ENCODE assay signal across 10 cellular contexts in genomic region chr9:20570756-20571155, GRCh38. TPM values are rescaled to one million over a fixed set of nuclear protein-coding genes. Genes with fewer than 3 reads are reported as not detected.
DNase-seq lines count a peak whose midpoint lies in the region; ATAC-seq and TF ChIP-seq lines count a peak whose summit lies in the region.
"Had no signal": no experiment of that assay in that cellular context is flagged by ENCODE, and none has a peak within 500 bp of the region (broad histone marks: within the 10 kb centered on the region; RNA-seq: fewer than 3 reads in every experiment).

No MANE protein-coding gene starts in this region.

- 0 out of 2 replicates have a peak overlapping the region, but pooled peaks have one; percentile 16 for H3K4me3 ChIP-seq in PC-3 (ENCODE audit: low read length)
- no peak overlapping the region for H3K4me3 ChIP-seq in WERI-Rb-1 (ENCODE audit: low read depth, low read length)

- H3K27me3 ChIP-seq in PC-3 (ENCODE audit: low read length) (no peaks in the 10 kb centered on the region), WERI-Rb-1 (ENCODE audit: insufficient read depth, low read depth, severe bottlenecking) (no peaks in the 10 kb centered on the region)

- H3K27ac ChIP-seq in PC-3 (ENCODE audit: low read length), result peak overlapping the region; percentile 57
- no peak overlapping the region for H3K27ac ChIP-seq in WERI-Rb-1

- no peaks in the 10 kb centered on the region for H3K36me3 ChIP-seq in PC-3 (ENCODE audit: low read depth, low read length)
- no peaks in the 10 kb centered on the region for H3K36me3 ChIP-seq in WERI-Rb-1

- intact Hi-C loops in PC-3 (cut with micrococcal nuclease) (loop anchor here (1.0 kb wide), 1 partner anchor 49 kb away; no protein-coding TSS in a partner anchor), posterior cingulate gyrus (cut with DNase I) (no loop called here)

- H3K4me2 ChIP-seq in PC-3 (ENCODE audit: low read length), result peak overlapping the region; percentile 72

- no peaks in the 10 kb centered on the region for H3F3A ChIP-seq in PC-3 (ENCODE audit: low read length, unreplicated experiment)

- CTCF ChIA-PET in PC-3 (lab: Charles Lee), result no interaction called here

- no peaks in the 10 kb centered on the region for H4K20me1 ChIP-seq in PC-3 (ENCODE audit: low read length)

- no TSS peak for BruUV-seq in PC-3 (replicated peaks; lab: Mats Ljungman, UMichigan)

- DNase-seq in EL, result peak; percentile 67
- peak; percentile 58 for DNase-seq in PC-3
- DNase-seq in foreskin melanocyte, result peak; percentile 68
- no peak for DNase-seq in posterior cingulate gyrus
- DNase-seq in dermis blood vessel endothelial cell, result no peak
- DNase-seq in NOMO-1 (lab: John Stamatoyannopoulos, UW; ENCODE audit: unreplicated experiment in 2 of 2), result no peak
- no peak for DNase-seq in WERI-Rb-1
- DNase-seq: activated CD4-positive, alpha-beta T cell treated with anti-CD3 and anti-CD28 coated beads, Interleukin-2, amount 10 ng/mL, durations not matched to agents 7 days and 5 days; DND-41 had no signal

- no peaks in the 10 kb centered on the region for H3K9me3 ChIP-seq in PC-3 (ENCODE audit: low read length)
- no peaks in the 10 kb centered on the region for H3K9me3 ChIP-seq in WERI-Rb-1 (ENCODE audit: severe bottlenecking)

- ATAC-seq in GM21576 (IDR thresholded peaks at IDR 0.05; ENCODE audit: unreplicated experiment) (peak; percentile 72), PC-3 (peak; percentile 65)

- no peak overlapping the region for H3K9ac ChIP-seq in PC-3 (ENCODE audit: low read length)

- no peaks in the 10 kb centered on the region for H3K9me2 ChIP-seq in PC-3 (replicated peaks; ENCODE audit: low read length)

- H3K79me2 ChIP-seq in PC-3 (ENCODE audit: low read length), result no peaks in the 10 kb centered on the region

- POLR2A ChIA-PET in PC-3 (lab: Charles Lee; ENCODE audit: unreplicated experiment), result no interaction called here

- no peak overlapping the region for H2AFZ ChIP-seq in PC-3 (ENCODE audit: low read length)

- TF ChIP-seq CTCF in PC-3 (conservative IDR thresholded peaks at IDR 0.05; ENCODE audit: low read depth, low read length) (no peak), WERI-Rb-1 (IDR thresholded peaks at IDR 0.05; ENCODE audit: low read depth, low read length) (no peak)

- peaks cover 29% of the 10 kb centered on the region for H3K4me1 ChIP-seq in PC-3 (ENCODE audit: insufficient read depth, low read length)

RNA-seq across cellular contexts. Expression of gene MLLT3, which starts 51.5 kb away (rescaled TPM):
- total RNA-seq in PC-3 (2014; rRNA removed), result 6.4 and 7.1 TPM in 2 replicates
- total RNA-seq in dermis blood vessel endothelial cell, result 7.3 and 13.8 TPM in 2 replicates

Comparison
In these comparisons a context has a peak if more than half of its experiments do, and no peak if none do; other contexts are left out.
1. DNase-seq: peak in EL (single experiment), PC-3 (single experiment) and foreskin melanocyte (single experiment); none in posterior cingulate gyrus (0 of 10), dermis blood vessel endothelial cell (single experiment), NOMO-1 (0 of 2) and WERI-Rb-1 (single experiment).